37 cellular contexts compared by ENCODE assay signal in genomic region chr1:17679856-17680255, GRCh38.
"Had no signal": no experiment of that assay in that cellular context is flagged by ENCODE, and none has a peak within 500 bp of the region (broad histone marks: within the 10 kb centered on the region; RNA-seq: fewer than 3 reads in every experiment).

No MANE protein-coding gene starts in this region.

- ATAC-seq: activated CD4-positive, alpha-beta T cell treated with anti-CD3 and anti-CD28 coated beads for 36 hours; activated CD4-positive, CD25-positive, alpha-beta regulatory T cell treated with anti-CD3 and anti-CD28 coated beads, Interleukin-2, amount 50 U/mL, for 24 hours; activated CD8-positive, alpha-beta memory T cell treated with anti-CD3 and anti-CD28 coated beads, Interleukin-2, amount 10 ng/mL, durations not matched to agents 7 days and 5 days; activated CD8-positive, alpha-beta T cell treated with anti-CD3 and anti-CD28 coated beads, Interleukin-2, amount 10 ng/mL, durations not matched to agents 7 days and 5 days; activated naive CD8-positive, alpha-beta T cell treated with anti-CD3 and anti-CD28 coated beads, Interleukin-2, amount 50 U/mL, for 24 hours; WTC11 had no signal

- H3K27me3 Mint-ChIP-seq: activated CD4-positive, alpha-beta memory T cell treated with anti-CD3 and anti-CD28 coated beads, Interleukin-2, amount 10 ng/mL, durations not matched to agents 7 days and 5 days; activated CD4-positive, alpha-beta T cell treated with anti-CD3 and anti-CD28 coated beads, Interleukin-2, amount 10 ng/mL, durations not matched to agents 7 days and 5 days; activated CD8-positive, alpha-beta memory T cell treated with anti-CD3 and anti-CD28 coated beads, Interleukin-2, amount 10 ng/mL, durations not matched to agents 7 days and 5 days; activated naive CD4-positive, alpha-beta T cell treated with anti-CD3 and anti-CD28 coated beads, Interleukin-2, amount 10 ng/mL, durations not matched to agents 7 days and 5 days; activated naive CD4-positive, alpha-beta T cell treated with anti-CD3 and anti-CD28 coated beads, Interleukin-2, amount 50 U/mL, for 24 hours; activated naive CD8-positive, alpha-beta T cell; brain had no signal

- DNase-seq: activated CD4-positive, alpha-beta memory T cell treated with anti-CD3 and anti-CD28 coated beads, Interleukin-2, amount 10 ng/mL, durations not matched to agents 7 days and 5 days; activated CD4-positive, alpha-beta T cell treated with anti-CD3 and anti-CD28 coated beads for 1 hour; activated CD4-positive, alpha-beta T cell treated with anti-CD3 and anti-CD28 coated beads for 36 hours; activated CD4-positive, alpha-beta T cell treated with anti-CD3 and anti-CD28 coated beads for 48 hours; activated CD4-positive, alpha-beta T cell treated with anti-CD3 and anti-CD28 coated beads, Interleukin-2, amount 10 ng/mL, durations not matched to agents 7 days and 5 days; activated CD4-positive, alpha-beta T cell treated with anti-CD3 and anti-CD28 coated beads, Interleukin-2, amount 50 U/mL, for 48 hours; activated CD4-positive, CD25-positive, alpha-beta regulatory T cell; activated CD8-positive, alpha-beta memory T cell treated with anti-CD3 and anti-CD28 coated beads for 24 hours; activated CD8-positive, alpha-beta memory T cell treated with anti-CD3 and anti-CD28 coated beads, Interleukin-2, amount 10 ng/mL, durations not matched to agents 7 days and 5 days; activated CD8-positive, alpha-beta memory T cell treated with anti-CD3 and anti-CD28 coated beads, Interleukin-2, amount 50 U/mL, for 48 hours; activated CD8-positive, alpha-beta T cell treated with anti-CD3 and anti-CD28 coated beads, Interleukin-2, amount 10 ng/mL, durations not matched to agents 7 days and 5 days; activated effector memory CD4-positive, alpha-beta T cell treated with Interleukin-2 at 50 U/mL for 16 hours; activated gamma-delta T cell; activated naive CD4-positive, alpha-beta T cell treated with anti-CD3 and anti-CD28 coated beads, Interleukin-2, amount 10 ng/mL, durations not matched to agents 7 days and 5 days; activated naive CD4-positive, alpha-beta T cell treated with Interleukin-2 at 50 U/mL for 16 hours; activated naive CD8-positive, alpha-beta T cell treated with anti-CD3 and anti-CD28 coated beads, Interleukin-2, amount 10 ng/mL, durations not matched to agents 7 days and 5 days; activated naive CD8-positive, alpha-beta T cell treated with anti-CD3 and anti-CD28 coated beads, Interleukin-2, amount 50 U/mL, for 24 hours; activated T-cell treated with anti-CD3 and anti-CD28 coated beads, Interleukin-2, amount 50 U/mL, for 24 hours; activated T-cell treated with anti-CD3 and anti-CD28 coated beads, Interleukin-2, amount 50 U/mL, for 48 hours; amygdala; cerebellar nuclear complex; T-helper 1 cell; T-helper 2 cell; T-helper 9 cell; WERI-Rb-1 had no signal

- H3K27me3 ChIP-seq: ascending aorta, cardiac muscle cell had no signal

- H3K36me3 ChIP-seq: cardiac muscle cell, WERI-Rb-1 had no signal

- H3K4me3 ChIP-seq: ascending aorta, cardiac muscle cell had no signal

- FAIRE-seq: bronchial epithelial cell had no signal

- H3K4me3 Mint-ChIP-seq: activated CD4-positive, alpha-beta memory T cell treated with anti-CD3 and anti-CD28 coated beads, Interleukin-2, amount 10 ng/mL, durations not matched to agents 7 days and 5 days; activated CD4-positive, alpha-beta T cell treated with anti-CD3 and anti-CD28 coated beads for 36 hours; activated CD4-positive, alpha-beta T cell treated with anti-CD3 and anti-CD28 coated beads, Interleukin-2, amount 10 ng/mL, durations not matched to agents 7 days and 5 days; activated CD8-positive, alpha-beta memory T cell treated with anti-CD3 and anti-CD28 coated beads, Interleukin-2, amount 10 ng/mL, durations not matched to agents 7 days and 5 days; activated CD8-positive, alpha-beta T cell treated with anti-CD3 and anti-CD28 coated beads, Interleukin-2, amount 10 ng/mL, durations not matched to agents 7 days and 5 days; activated naive CD4-positive, alpha-beta T cell treated with anti-CD3 and anti-CD28 coated beads, Interleukin-2, amount 10 ng/mL, durations not matched to agents 7 days and 5 days; activated naive CD4-positive, alpha-beta T cell treated with anti-CD3 and anti-CD28 coated beads, Interleukin-2, amount 50 U/mL, for 24 hours; activated naive CD8-positive, alpha-beta T cell; activated naive CD8-positive, alpha-beta T cell treated with anti-CD3 and anti-CD28 coated beads, Interleukin-2, amount 10 ng/mL, durations not matched to agents 7 days and 5 days; activated naive CD8-positive, alpha-beta T cell treated with anti-CD3 and anti-CD28 coated beads, Interleukin-2, amount 50 U/mL, for 24 hours; activated T-cell treated with anti-CD3 and anti-CD28 coated beads, Interleukin-2, amount 50 U/mL, for 24 hours; brain; central memory CD8-positive, alpha-beta T cell; T-helper 1 cell treated with Interleukin-12 subunit alpha and Interleukin-12 subunit beta and Interleukin-4 antibody, amounts not matched to agents 30 μg/mL and 1 μg/mL, for 36 hours; T-helper 2 cell treated with Interferon-gamma antibody and Interleukin-4, amounts not matched to agents 5 μg/mL and 100 μg/mL, for 36 hours; WTC11 had no signal

- H3K27ac ChIP-seq: ascending aorta, cardiac muscle cell, WERI-Rb-1 had no signal

- H3K36me3 Mint-ChIP-seq: activated CD8-positive, alpha-beta memory T cell treated with anti-CD3 and anti-CD28 coated beads, Interleukin-2, amount 10 ng/mL, durations not matched to agents 7 days and 5 days; activated naive CD4-positive, alpha-beta T cell treated with anti-CD3 and anti-CD28 coated beads, Interleukin-2, amount 10 ng/mL, durations not matched to agents 7 days and 5 days; activated naive CD4-positive, alpha-beta T cell treated with anti-CD3 and anti-CD28 coated beads, Interleukin-2, amount 50 U/mL, for 24 hours; activated naive CD8-positive, alpha-beta T cell; activated naive CD8-positive, alpha-beta T cell treated with anti-CD3 and anti-CD28 coated beads, Interleukin-2, amount 10 ng/mL, durations not matched to agents 7 days and 5 days; WTC11 had no signal

- H3K4me1 Mint-ChIP-seq: activated CD4-positive, alpha-beta memory T cell treated with anti-CD3 and anti-CD28 coated beads, Interleukin-2, amount 10 ng/mL, durations not matched to agents 7 days and 5 days; activated CD4-positive, alpha-beta T cell treated with anti-CD3 and anti-CD28 coated beads for 36 hours; activated CD4-positive, alpha-beta T cell treated with anti-CD3 and anti-CD28 coated beads, Interleukin-2, amount 10 ng/mL, durations not matched to agents 7 days and 5 days; activated CD8-positive, alpha-beta memory T cell treated with anti-CD3 and anti-CD28 coated beads, Interleukin-2, amount 10 ng/mL, durations not matched to agents 7 days and 5 days; activated naive CD4-positive, alpha-beta T cell treated with anti-CD3 and anti-CD28 coated beads, Interleukin-2, amount 10 ng/mL, durations not matched to agents 7 days and 5 days; activated naive CD4-positive, alpha-beta T cell treated with anti-CD3 and anti-CD28 coated beads, Interleukin-2, amount 50 U/mL, for 24 hours; activated naive CD8-positive, alpha-beta T cell treated with anti-CD3 and anti-CD28 coated beads, Interleukin-2, amount 50 U/mL, for 24 hours; central memory CD8-positive, alpha-beta T cell had no signal

- H3K9me3 ChIP-seq: ascending aorta had no signal

- H3K9me3 Mint-ChIP-seq: activated CD4-positive, alpha-beta memory T cell treated with anti-CD3 and anti-CD28 coated beads, Interleukin-2, amount 10 ng/mL, durations not matched to agents 7 days and 5 days; activated naive CD4-positive, alpha-beta T cell treated with anti-CD3 and anti-CD28 coated beads, Interleukin-2, amount 50 U/mL, for 24 hours; activated naive CD8-positive, alpha-beta T cell treated with anti-CD3 and anti-CD28 coated beads, Interleukin-2, amount 10 ng/mL, durations not matched to agents 7 days and 5 days; activated naive CD8-positive, alpha-beta T cell treated with anti-CD3 and anti-CD28 coated beads, Interleukin-2, amount 50 U/mL, for 24 hours; activated T-cell treated with anti-CD3 and anti-CD28 coated beads, Interleukin-2, amount 50 U/mL, for 24 hours; activated T-helper 2 cell treated with anti-CD3 and anti-CD28 coated beads, Interferon-gamma antibody, Interleukin-2, Interleukin-4, amounts not matched to agents 10 μg/mL and 5 μg/mL and 100 μg/mL, durations not matched to agents 14 hours and 24 hours and 36 hours; central memory CD8-positive, alpha-beta T cell; T-helper 1 cell treated with Interleukin-12 subunit alpha and Interleukin-12 subunit beta and Interleukin-4 antibody, amounts not matched to agents 30 μg/mL and 1 μg/mL, for 36 hours; T-helper 2 cell treated with Interferon-gamma antibody and Interleukin-4, amounts not matched to agents 5 μg/mL and 100 μg/mL, for 36 hours; WTC11 had no signal

- H3K27ac Mint-ChIP-seq: activated CD4-positive, alpha-beta memory T cell treated with anti-CD3 and anti-CD28 coated beads, Interleukin-2, amount 10 ng/mL, durations not matched to agents 7 days and 5 days; activated CD4-positive, alpha-beta T cell treated with anti-CD3 and anti-CD28 coated beads for 36 hours; activated CD4-positive, alpha-beta T cell treated with anti-CD3 and anti-CD28 coated beads, Interleukin-2, amount 10 ng/mL, durations not matched to agents 7 days and 5 days; activated CD8-positive, alpha-beta memory T cell treated with anti-CD3 and anti-CD28 coated beads, Interleukin-2, amount 10 ng/mL, durations not matched to agents 7 days and 5 days; activated CD8-positive, alpha-beta T cell treated with anti-CD3 and anti-CD28 coated beads, Interleukin-2, amount 10 ng/mL, durations not matched to agents 7 days and 5 days; activated naive CD4-positive, alpha-beta T cell treated with anti-CD3 and anti-CD28 coated beads, Interleukin-2, amount 10 ng/mL, durations not matched to agents 7 days and 5 days; activated naive CD4-positive, alpha-beta T cell treated with anti-CD3 and anti-CD28 coated beads, Interleukin-2, amount 50 U/mL, for 24 hours; activated naive CD8-positive, alpha-beta T cell; activated naive CD8-positive, alpha-beta T cell treated with anti-CD3 and anti-CD28 coated beads, Interleukin-2, amount 10 ng/mL, durations not matched to agents 7 days and 5 days; activated naive CD8-positive, alpha-beta T cell treated with anti-CD3 and anti-CD28 coated beads, Interleukin-2, amount 50 U/mL, for 24 hours; activated T-cell treated with anti-CD3 and anti-CD28 coated beads, Interleukin-2, amount 50 U/mL, for 24 hours; activated T-helper 2 cell treated with anti-CD3 and anti-CD28 coated beads, Interferon-gamma antibody, Interleukin-2, Interleukin-4, amounts not matched to agents 10 μg/mL and 5 μg/mL and 100 μg/mL, durations not matched to agents 14 hours and 24 hours and 36 hours; T-helper 1 cell treated with Interleukin-12 subunit alpha and Interleukin-12 subunit beta and Interleukin-4 antibody, amounts not matched to agents 30 μg/mL and 1 μg/mL, for 36 hours; T-helper 2 cell treated with Interferon-gamma antibody and Interleukin-4, amounts not matched to agents 5 μg/mL and 100 μg/mL, for 36 hours had no signal
